22 cellular contexts compared by ENCODE assay signal in the genomic region with DNA sequence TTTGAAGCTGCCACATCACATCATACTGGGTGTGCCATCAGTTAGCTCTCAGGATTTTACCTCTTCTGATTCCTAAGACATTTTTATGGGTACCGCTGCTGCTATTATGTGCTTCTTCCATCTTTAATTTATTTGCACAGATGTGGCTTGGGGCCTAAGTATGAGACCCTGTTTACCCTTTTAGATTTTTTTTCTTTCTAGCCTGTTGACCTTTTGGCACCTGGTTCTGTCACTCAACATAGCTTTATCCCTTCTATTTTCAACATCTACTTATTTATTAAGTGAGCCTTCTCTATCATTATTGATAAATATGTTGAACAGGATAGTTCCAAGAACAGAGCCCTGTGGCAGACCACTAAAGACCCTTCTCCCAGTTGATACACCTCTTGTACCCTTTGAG.
"Had no signal": no experiment of that assay in that cellular context is flagged by ENCODE, and none has a peak within 500 bp of the region (broad histone marks: within the 10 kb centered on the region; RNA-seq: fewer than 3 reads in every experiment).

No MANE protein-coding gene starts in this region.

- H2AFZ ChIP-seq: neural progenitor cell had no signal

- H3K36me3 Mint-ChIP-seq: activated CD8-positive, alpha-beta memory T cell treated with anti-CD3 and anti-CD28 coated beads, Interleukin-2, amount 10 ng/mL, durations not matched to agents 7 days and 5 days had no signal

- H3K9me3 Mint-ChIP-seq: activated CD4-positive, alpha-beta memory T cell treated with anti-CD3 and anti-CD28 coated beads, Interleukin-2, amount 10 ng/mL, durations not matched to agents 7 days and 5 days; activated CD4-positive, alpha-beta T cell treated with anti-CD3 and anti-CD28 coated beads, Interleukin-2, amount 10 ng/mL, durations not matched to agents 24 days and 14 days; neural progenitor cell; stimulated activated naive CD8-positive, alpha-beta T cell treated with anti-CD3 and anti-CD28 coated beads, Interleukin-15, Interleukin-2, amounts not matched to agents 100 ng/mL and 50 ng/mL, for 24 hours; T-helper 1 cell treated with Interleukin-12 subunit alpha and Interleukin-12 subunit beta and Interleukin-4 antibody, amounts not matched to agents 30 μg/mL and 1 μg/mL, for 36 hours had no signal

- H3K4me3 ChIP-seq: ascending aorta, dorsolateral prefrontal cortex, esophagus muscularis mucosa, gastrocnemius medialis, neural progenitor cell, sigmoid colon, thyroid gland, upper lobe of right lung had no signal

- ATAC-seq: activated CD8-positive, alpha-beta memory T cell treated with anti-CD3 and anti-CD28 coated beads, Interleukin-2, amount 10 ng/mL, durations not matched to agents 7 days and 5 days; gastrocnemius medialis had no signal

- H3K9me3 ChIP-seq: ascending aorta, esophagus muscularis mucosa, gastrocnemius medialis, sigmoid colon, thyroid gland, upper lobe of right lung had no signal

- DNase-seq: activated CD4-positive, alpha-beta memory T cell treated with anti-CD3 and anti-CD28 coated beads, Interleukin-2, amount 10 ng/mL, durations not matched to agents 7 days and 5 days; activated CD4-positive, alpha-beta T cell treated with anti-CD3 and anti-CD28 coated beads, Interleukin-2, amount 10 ng/mL, durations not matched to agents 24 days and 14 days; activated CD8-positive, alpha-beta memory T cell treated with anti-CD3 and anti-CD28 coated beads, Interleukin-2, amount 10 ng/mL, durations not matched to agents 7 days and 5 days; activated gamma-delta T cell; activated naive CD4-positive, alpha-beta T cell treated with anti-CD3 and anti-CD28 coated beads, Interleukin-2, amount 50 U/mL, for 16 hours; activated T-cell treated with anti-CD3 and anti-CD28 coated beads for 4 hours; brain microvascular endothelial cell; caudate nucleus; dorsolateral prefrontal cortex; gastrocnemius medialis; retina; sigmoid colon; stimulated activated CD4-positive, alpha-beta T cell treated with anti-CD3 and anti-CD28 coated beads, Interleukin-2, amount 100 ng/mL, for 48 hours; stimulated activated CD8-positive, alpha-beta memory T cell treated with anti-CD3 and anti-CD28 coated beads, Interleukin-4, amount 100 ng/mL, for 48 hours; thyroid gland; upper lobe of right lung had no signal

- H3K36me3 ChIP-seq: ascending aorta, brain microvascular endothelial cell, neural progenitor cell had no signal

- H3K4me1 ChIP-seq: ascending aorta, neural progenitor cell, sigmoid colon, thyroid gland had no signal

- H3K27me3 ChIP-seq: ascending aorta, brain microvascular endothelial cell, dorsolateral prefrontal cortex, esophagus muscularis mucosa, gastrocnemius medialis, neural progenitor cell, sigmoid colon, thyroid gland, upper lobe of right lung had no signal

- H3K27ac Mint-ChIP-seq: activated CD4-positive, alpha-beta memory T cell treated with anti-CD3 and anti-CD28 coated beads, Interleukin-2, amount 10 ng/mL, durations not matched to agents 7 days and 5 days; activated CD4-positive, alpha-beta T cell treated with anti-CD3 and anti-CD28 coated beads, Interleukin-2, amount 10 ng/mL, durations not matched to agents 24 days and 14 days; activated CD8-positive, alpha-beta memory T cell treated with anti-CD3 and anti-CD28 coated beads, Interleukin-2, amount 10 ng/mL, durations not matched to agents 7 days and 5 days; neural progenitor cell; progenitor cell of endocrine pancreas; stimulated activated naive CD8-positive, alpha-beta T cell treated with anti-CD3 and anti-CD28 coated beads, Interleukin-15, Interleukin-2, amounts not matched to agents 100 ng/mL and 50 ng/mL, for 24 hours had no signal

- H3K27ac ChIP-seq: ascending aorta, brain microvascular endothelial cell, esophagus muscularis mucosa, gastrocnemius medialis, neural progenitor cell, sigmoid colon, thyroid gland, upper lobe of right lung had no signal

- H3K4me3 Mint-ChIP-seq: activated CD4-positive, alpha-beta memory T cell treated with anti-CD3 and anti-CD28 coated beads, Interleukin-2, amount 10 ng/mL, durations not matched to agents 7 days and 5 days; activated CD8-positive, alpha-beta memory T cell treated with anti-CD3 and anti-CD28 coated beads, Interleukin-2, amount 10 ng/mL, durations not matched to agents 7 days and 5 days; neural progenitor cell; stimulated activated naive CD8-positive, alpha-beta T cell treated with anti-CD3 and anti-CD28 coated beads, Interleukin-15, Interleukin-2, amounts not matched to agents 100 ng/mL and 50 ng/mL, for 24 hours had no signal

- H3K4me2 ChIP-seq: neural progenitor cell had no signal

- H3K27me3 Mint-ChIP-seq: activated CD4-positive, alpha-beta memory T cell treated with anti-CD3 and anti-CD28 coated beads, Interleukin-2, amount 10 ng/mL, durations not matched to agents 7 days and 5 days; activated CD4-positive, alpha-beta T cell treated with anti-CD3 and anti-CD28 coated beads, Interleukin-2, amount 10 ng/mL, durations not matched to agents 24 days and 14 days; activated CD8-positive, alpha-beta memory T cell treated with anti-CD3 and anti-CD28 coated beads, Interleukin-2, amount 10 ng/mL, durations not matched to agents 7 days and 5 days; progenitor cell of endocrine pancreas; stimulated activated naive CD8-positive, alpha-beta T cell treated with anti-CD3 and anti-CD28 coated beads, Interleukin-15, Interleukin-2, amounts not matched to agents 100 ng/mL and 50 ng/mL, for 24 hours had no signal
